In genomic region chr1:154420172-154420571, GRCh38 we compare ENCODE assay signal across 1 cellular context.
A peak's percentile ranks its signal among the peaks of the same experiment; 100 is the strongest.
TF ChIP-seq lines count a peak whose summit lies in the region.

No MANE protein-coding gene starts in this region.

TF ChIP-seq in HEK293, 187 proteins besides CTCF, POLR2A, EP300 and RAD21 (continued from another document):
- TF ChIP-seq ZNF398 (tag by site-specific recombination; IDR thresholded peaks at IDR 0.05) = peak; percentile 53; the same call in 1 of the 2 replicates
- no peak for TF ChIP-seq HOXA7 (CRISPR knock-in tag; IDR thresholded peaks at IDR 0.05; ENCODE audit: borderline replicate concordance)
- no peak for TF ChIP-seq ZNF266 (tag by site-specific recombination; IDR thresholded peaks at IDR 0.05; ENCODE audit: low read depth)
- TF ChIP-seq ZNF366 (tag by site-specific recombination; conservative IDR thresholded peaks at IDR 0.05) = peak; percentile 34; the same call in 1 of the 2 replicates
- TF ChIP-seq ZEB2 (tag by site-specific recombination; IDR thresholded peaks at IDR 0.05) = no peak
- TF ChIP-seq ZNF37A (tag by site-specific recombination; IDR thresholded peaks at IDR 0.05) = no peak
- TF ChIP-seq PRDM10 (tag by site-specific recombination; IDR thresholded peaks at IDR 0.05) = peak; percentile 70; the same call in 1 of the 2 replicates
- no peak for TF ChIP-seq ZNF530 (tag by site-specific recombination; IDR thresholded peaks at IDR 0.05; ENCODE audit: low read depth)
- 0 out of 2 replicates have a peak, but pooled peaks have one; percentile 60 for TF ChIP-seq GLIS2 (tag by site-specific recombination; IDR thresholded peaks at IDR 0.05)
- TF ChIP-seq ZNF335 (tag by site-specific recombination; conservative IDR thresholded peaks at IDR 0.05) = no peak
- 0 out of 2 replicates have a peak, but pooled peaks have one; percentile 23 for TF ChIP-seq SP7 (tag by site-specific recombination; IDR thresholded peaks at IDR 0.05)
- peak; percentile 63 for TF ChIP-seq ZNF629 (tag by site-specific recombination; IDR thresholded peaks at IDR 0.05)
- no peak for TF ChIP-seq ZNF791 (tag by site-specific recombination; IDR thresholded peaks at IDR 0.05)
- TF ChIP-seq, protein P1, sequence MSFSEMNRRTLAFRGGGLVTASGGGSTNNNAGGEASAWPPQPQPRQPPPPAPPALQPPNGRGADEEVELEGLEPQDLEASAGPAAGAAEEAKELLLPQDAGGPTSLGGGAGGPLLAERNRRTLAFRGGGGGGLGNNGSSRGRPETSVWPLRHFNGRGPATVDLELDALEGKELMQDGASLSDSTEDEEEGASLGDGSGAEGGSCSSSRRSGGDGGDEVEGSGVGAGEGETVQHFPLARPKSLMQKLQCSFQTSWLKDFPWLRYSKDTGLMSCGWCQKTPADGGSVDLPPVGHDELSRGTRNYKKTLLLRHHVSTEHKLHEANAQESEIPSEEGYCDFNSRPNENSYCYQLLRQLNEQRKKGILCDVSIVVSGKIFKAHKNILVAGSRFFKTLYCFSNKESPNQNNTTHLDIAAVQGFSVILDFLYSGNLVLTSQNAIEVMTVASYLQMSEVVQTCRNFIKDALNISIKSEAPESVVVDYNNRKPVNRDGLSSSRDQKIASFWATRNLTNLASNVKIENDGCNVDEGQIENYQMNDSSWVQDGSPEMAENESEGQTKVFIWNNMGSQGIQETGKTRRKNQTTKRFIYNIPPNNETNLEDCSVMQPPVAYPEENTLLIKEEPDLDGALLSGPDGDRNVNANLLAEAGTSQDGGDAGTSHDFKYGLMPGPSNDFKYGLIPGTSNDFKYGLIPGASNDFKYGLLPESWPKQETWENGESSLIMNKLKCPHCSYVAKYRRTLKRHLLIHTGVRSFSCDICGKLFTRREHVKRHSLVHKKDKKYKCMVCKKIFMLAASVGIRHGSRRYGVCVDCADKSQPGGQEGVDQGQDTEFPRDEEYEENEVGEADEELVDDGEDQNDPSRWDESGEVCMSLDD (tag by site-specific recombination; IDR thresholded peaks at IDR 0.05) = no peak
- TF ChIP-seq, protein P2, sequence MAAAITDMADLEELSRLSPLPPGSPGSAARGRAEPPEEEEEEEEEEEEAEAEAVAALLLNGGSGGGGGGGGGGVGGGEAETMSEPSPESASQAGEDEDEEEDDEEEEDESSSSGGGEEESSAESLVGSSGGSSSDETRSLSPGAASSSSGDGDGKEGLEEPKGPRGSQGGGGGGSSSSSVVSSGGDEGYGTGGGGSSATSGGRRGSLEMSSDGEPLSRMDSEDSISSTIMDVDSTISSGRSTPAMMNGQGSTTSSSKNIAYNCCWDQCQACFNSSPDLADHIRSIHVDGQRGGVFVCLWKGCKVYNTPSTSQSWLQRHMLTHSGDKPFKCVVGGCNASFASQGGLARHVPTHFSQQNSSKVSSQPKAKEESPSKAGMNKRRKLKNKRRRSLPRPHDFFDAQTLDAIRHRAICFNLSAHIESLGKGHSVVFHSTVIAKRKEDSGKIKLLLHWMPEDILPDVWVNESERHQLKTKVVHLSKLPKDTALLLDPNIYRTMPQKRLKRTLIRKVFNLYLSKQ (tag by site-specific recombination; IDR thresholded peaks at IDR 0.05; ENCODE audit: borderline replicate concordance) = no peak
- TF ChIP-seq ZNF23 (tag by site-specific recombination; IDR thresholded peaks at IDR 0.05; ENCODE audit: borderline replicate concordance) = no peak
- no peak for TF ChIP-seq ZNF510 (tag by site-specific recombination; IDR thresholded peaks at IDR 0.05; ENCODE audit: insufficient replicate concordance)
- TF ChIP-seq ZNF623 (tag by site-specific recombination; IDR thresholded peaks at IDR 0.05) = no peak
- TF ChIP-seq PRDM4 (tag by site-specific recombination; IDR thresholded peaks at IDR 0.05) = no peak
- TF ChIP-seq ZNF660 (tag by site-specific recombination; IDR thresholded peaks at IDR 0.05) = 0 out of 2 replicates have a peak, but pooled peaks have one; percentile 48
- TF ChIP-seq ZNF785 (tag by site-specific recombination; IDR thresholded peaks at IDR 0.05) = no peak
- no peak for TF ChIP-seq ZNF239 (tag by site-specific recombination; IDR thresholded peaks at IDR 0.05)
- no peak for TF ChIP-seq KLF10 (tag by site-specific recombination; IDR thresholded peaks at IDR 0.05)
- no peak for TF ChIP-seq GLI4 (tag by site-specific recombination; IDR thresholded peaks at IDR 0.05)
- TF ChIP-seq ZNF311 (tag by site-specific recombination; IDR thresholded peaks at IDR 0.05; ENCODE audit: borderline replicate concordance) = no peak
- no peak for TF ChIP-seq ZBTB8A (tag by site-specific recombination; IDR thresholded peaks at IDR 0.05)
- TF ChIP-seq ZNF416 (tag by site-specific recombination; IDR thresholded peaks at IDR 0.05) = no peak
- TF ChIP-seq ZBTB21 (tag by site-specific recombination; IDR thresholded peaks at IDR 0.05) = no peak
- no peak for TF ChIP-seq ZNF664 (tag by site-specific recombination; IDR thresholded peaks at IDR 0.05)
- TF ChIP-seq ZSCAN16 (tag by site-specific recombination; IDR thresholded peaks at IDR 0.05) = no peak
- TF ChIP-seq, protein P3, sequence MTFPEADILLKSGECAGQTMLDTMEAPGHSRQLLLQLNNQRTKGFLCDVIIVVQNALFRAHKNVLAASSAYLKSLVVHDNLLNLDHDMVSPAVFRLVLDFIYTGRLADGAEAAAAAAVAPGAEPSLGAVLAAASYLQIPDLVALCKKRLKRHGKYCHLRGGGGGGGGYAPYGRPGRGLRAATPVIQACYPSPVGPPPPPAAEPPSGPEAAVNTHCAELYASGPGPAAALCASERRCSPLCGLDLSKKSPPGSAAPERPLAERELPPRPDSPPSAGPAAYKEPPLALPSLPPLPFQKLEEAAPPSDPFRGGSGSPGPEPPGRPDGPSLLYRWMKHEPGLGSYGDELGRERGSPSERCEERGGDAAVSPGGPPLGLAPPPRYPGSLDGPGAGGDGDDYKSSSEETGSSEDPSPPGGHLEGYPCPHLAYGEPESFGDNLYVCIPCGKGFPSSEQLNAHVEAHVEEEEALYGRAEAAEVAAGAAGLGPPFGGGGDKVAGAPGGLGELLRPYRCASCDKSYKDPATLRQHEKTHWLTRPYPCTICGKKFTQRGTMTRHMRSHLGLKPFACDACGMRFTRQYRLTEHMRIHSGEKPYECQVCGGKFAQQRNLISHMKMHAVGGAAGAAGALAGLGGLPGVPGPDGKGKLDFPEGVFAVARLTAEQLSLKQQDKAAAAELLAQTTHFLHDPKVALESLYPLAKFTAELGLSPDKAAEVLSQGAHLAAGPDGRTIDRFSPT (tag by site-specific recombination; IDR thresholded peaks at IDR 0.05) = no peak
- 0 out of 2 replicates have a peak, but pooled peaks have one; percentile 37 for TF ChIP-seq ZXDB (tag by site-specific recombination; IDR thresholded peaks at IDR 0.05)
- no peak for TF ChIP-seq KLF16 (tag by site-specific recombination; IDR thresholded peaks at IDR 0.05)
- TF ChIP-seq, protein P4, sequence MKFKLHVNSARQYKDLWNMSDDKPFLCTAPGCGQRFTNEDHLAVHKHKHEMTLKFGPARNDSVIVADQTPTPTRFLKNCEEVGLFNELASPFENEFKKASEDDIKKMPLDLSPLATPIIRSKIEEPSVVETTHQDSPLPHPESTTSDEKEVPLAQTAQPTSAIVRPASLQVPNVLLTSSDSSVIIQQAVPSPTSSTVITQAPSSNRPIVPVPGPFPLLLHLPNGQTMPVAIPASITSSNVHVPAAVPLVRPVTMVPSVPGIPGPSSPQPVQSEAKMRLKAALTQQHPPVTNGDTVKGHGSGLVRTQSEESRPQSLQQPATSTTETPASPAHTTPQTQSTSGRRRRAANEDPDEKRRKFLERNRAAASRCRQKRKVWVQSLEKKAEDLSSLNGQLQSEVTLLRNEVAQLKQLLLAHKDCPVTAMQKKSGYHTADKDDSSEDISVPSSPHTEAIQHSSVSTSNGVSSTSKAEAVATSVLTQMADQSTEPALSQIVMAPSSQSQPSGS (tag by site-specific recombination; IDR thresholded peaks at IDR 0.05; ENCODE audit: low read depth) = no peak
- TF ChIP-seq WT1 (tag by site-specific recombination; IDR thresholded peaks at IDR 0.05) = no peak
- TF ChIP-seq GLIS1 (tag by site-specific recombination; IDR thresholded peaks at IDR 0.05) = peak; percentile 78
- TF ChIP-seq ZNF341 (tag by site-specific recombination; IDR thresholded peaks at IDR 0.05; ENCODE audit: low read depth) = no peak
- TF ChIP-seq PRDM1 (tag by site-specific recombination; IDR thresholded peaks at IDR 0.05) = no peak
- TF ChIP-seq ZNF423 (tag by site-specific recombination; IDR thresholded peaks at IDR 0.05) = no peak
- TF ChIP-seq, protein P5, sequence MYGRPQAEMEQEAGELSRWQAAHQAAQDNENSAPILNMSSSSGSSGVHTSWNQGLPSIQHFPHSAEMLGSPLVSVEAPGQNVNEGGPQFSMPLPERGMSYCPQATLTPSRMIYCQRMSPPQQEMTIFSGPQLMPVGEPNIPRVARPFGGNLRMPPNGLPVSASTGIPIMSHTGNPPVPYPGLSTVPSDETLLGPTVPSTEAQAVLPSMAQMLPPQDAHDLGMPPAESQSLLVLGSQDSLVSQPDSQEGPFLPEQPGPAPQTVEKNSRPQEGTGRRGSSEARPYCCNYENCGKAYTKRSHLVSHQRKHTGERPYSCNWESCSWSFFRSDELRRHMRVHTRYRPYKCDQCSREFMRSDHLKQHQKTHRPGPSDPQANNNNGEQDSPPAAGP (tag by site-specific recombination; IDR thresholded peaks at IDR 0.05) = no peak
- TF ChIP-seq ZNF513 (tag by site-specific recombination; IDR thresholded peaks at IDR 0.05) = no peak
- no peak for TF ChIP-seq KLF9 (tag by site-specific recombination; IDR thresholded peaks at IDR 0.05; ENCODE audit: low read depth)
